8 cellular contexts compared by ENCODE assay signal in genomic region chr17:34361478-34362061, GRCh38. TPM values are rescaled to one million over a fixed set of nuclear protein-coding genes. Genes with fewer than 3 reads are reported as not detected.
A peak's percentile ranks its signal among the peaks of the same experiment; 100 is the strongest.
DNase-seq lines count a peak whose midpoint lies in the region; FAIRE-seq and TF ChIP-seq lines count a peak whose summit lies in the region.

No MANE protein-coding gene starts in this region.

- no peak overlapping the region for H3K27ac ChIP-seq in tibial nerve

- no peaks in the 10 kb centered on the region for H3K27me3 ChIP-seq in tibial nerve

- TF ChIP-seq POLR2A in tibial nerve (IDR thresholded peaks at IDR 0.05): no peak

- H3K4me3 ChIP-seq in tibial nerve: no peak overlapping the region

- peaks cover 0 to 19% (median 3%) of the 10 kb centered on the region in 4 donors for H3K4me1 ChIP-seq in tibial nerve

- no peaks in the 10 kb centered on the region for H3K9me3 ChIP-seq in tibial nerve

- DNase-seq in AML-193 (lab: John Stamatoyannopoulos, UW) (peak; percentile 89 to 93), GM19239 (ENCODE audit: insufficient read length, low spot score) (peak; percentile 54), LoVo (ENCODE audit: low spot score) (peak; percentile 77), RCC 7860 (ENCODE audit: low spot score) (peak; percentile 77), foreskin melanocyte (peak; percentile 55), nucleus accumbens (lab: John Stamatoyannopoulos, UW) (peak in 48 of 56 donors; percentile 6 to 89 (median 48)), tibial nerve (ENCODE audit: low spot score in 2 of 2) (peak; percentile 89 to 95)
- DNase-seq in activated T-helper 9 cell treated with anti-CD3 and anti-CD28 coated beads, Interleukin-2, amount 50 U/mL, for 16 hours (ENCODE audit: low read depth): peak; percentile 12

- peak in 1 of 2 donors; percentile 60 for TF ChIP-seq EP300 in tibial nerve (IDR thresholded peaks at IDR 0.05)

- peak; percentile 98 for FAIRE-seq in GM19239 (lab: Jason Lieb, UNC)
- FAIRE-seq in RCC 7860 (lab: Jason Lieb, UNC): peak; percentile 71

- 22 to 24% methylated on average over 8 of the region's 8 CpGs for WGBS in tibial nerve, 2 donors

- peak; percentile 95 to 99 (median 96) for TF ChIP-seq CTCF in tibial nerve (IDR thresholded peaks at IDR 0.05)

- no peaks in the 10 kb centered on the region for H3K36me3 ChIP-seq in tibial nerve

RNA-seq across cellular contexts. Expression of gene CCL1, which starts 1.5 kb away (rescaled TPM):
- not detected for total RNA-seq in tibial nerve

RNA-seq across cellular contexts. Expression of gene CCL13, which starts 5.3 kb away (rescaled TPM):
- total RNA-seq in tibial nerve: 100 to 1,000 TPM in 1 of 4 donors, 10 to 100 TPM in 3; 35.2 to 307 (median 45.8) TPM

RNA-seq across cellular contexts. Expression of gene CCL8, which starts 42.3 kb away (rescaled TPM):
- total RNA-seq in tibial nerve: not detected

Comparison
In these comparisons a context has a peak if more than half of its experiments do, and no peak if none do; other contexts are left out.
1. DNase-seq: peak in every context shown above with its lines; median percentile 92 in tibial nerve; 91 in AML-193; 77 in LoVo; 77 in RCC 7860; 55 in foreskin melanocyte; 54 in GM19239; 48 in nucleus accumbens; 12 in activated T-helper 9 cell treated with anti-CD3 and anti-CD28 coated beads, Interleukin-2, amount 50 U/mL, for 16 hours.